1 cellular context compared by ENCODE assay signal in genomic region chr17:40157972-40158371, GRCh38.
TF ChIP-seq lines count a peak whose summit lies in the region.

No MANE protein-coding gene starts in this region.

TF ChIP-seq in H1, 55 proteins besides CTCF, POLR2A, EP300 and RAD21:
- TF ChIP-seq JUND (IDR thresholded peaks at IDR 0.05; ENCODE audit: low read length) = no peak
- TF ChIP-seq MAFK (IDR thresholded peaks at IDR 0.05; ENCODE audit: low read depth, low read length) = peak; percentile 13; the same call in 1 of the 2 replicates
